In the genomic region with DNA sequence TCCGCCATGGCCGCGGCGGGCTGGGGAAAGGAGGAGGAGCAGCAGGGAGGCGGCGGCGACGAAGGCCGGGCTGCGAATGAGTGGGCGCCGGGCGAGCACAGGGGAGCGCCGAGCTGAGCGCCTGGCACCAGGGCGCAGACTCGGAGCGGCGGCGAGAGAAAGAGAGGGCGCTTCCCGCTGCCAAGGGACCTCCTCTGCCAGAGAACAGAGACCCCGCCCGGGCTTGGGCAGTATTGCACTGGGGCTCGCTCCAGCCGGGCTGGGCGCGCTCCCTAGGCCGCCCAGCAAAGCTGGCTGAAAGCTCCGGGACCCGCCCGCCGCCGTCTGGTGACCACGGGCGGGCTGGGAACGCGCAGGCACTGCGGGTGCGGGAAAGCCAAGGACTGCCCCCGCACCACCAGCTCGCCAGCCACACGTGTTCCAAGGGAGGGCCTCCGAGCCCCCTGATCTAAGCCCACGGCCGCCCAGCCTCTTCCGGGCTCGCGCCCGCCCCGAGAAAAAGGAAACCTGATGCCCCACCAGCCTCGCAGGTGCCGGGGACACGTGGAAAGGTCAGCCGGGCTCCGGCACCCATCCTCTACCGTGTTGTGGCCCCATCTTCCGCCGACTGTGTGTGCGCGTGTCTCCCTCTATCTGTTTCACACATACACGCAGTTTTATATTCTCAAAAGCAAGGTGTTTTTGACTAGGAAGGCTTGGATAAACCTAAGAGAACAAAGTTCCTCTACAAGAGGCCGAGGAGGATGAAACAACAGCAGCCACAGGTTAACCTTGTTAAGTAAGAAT, we compare ENCODE assay signal across 1 cellular context.
A peak's percentile ranks its signal among the peaks of the same experiment; 100 is the strongest.
TF ChIP-seq lines count a peak whose summit lies in the region.

CCDC6 (minus strand) TSS at position 140 of the 786 bp plus-strand sequence; CDS start at position 8, 132 bp downstream.

TF ChIP-seq in H1, 55 proteins besides CTCF, POLR2A, EP300 and RAD21 (continued from another document):
- peak; percentile 64; the same call in 1 of the 2 replicates for TF ChIP-seq EGR1 (IDR thresholded peaks at IDR 0.05; ENCODE audit: borderline replicate concordance, low read depth, low read length)
- TF ChIP-seq TEAD4 (IDR thresholded peaks at IDR 0.05; ENCODE audit: low read depth, low read length): no peak
- TF ChIP-seq ASH2L (IDR thresholded peaks at IDR 0.05; ENCODE audit: low read length): peak; percentile 78
- no peak for TF ChIP-seq FOSL1 (IDR thresholded peaks at IDR 0.05; ENCODE audit: insufficient read depth, low read depth, low read length)
- no peak for TF ChIP-seq SIRT6 (IDR thresholded peaks at IDR 0.05; ENCODE audit: low read length)
- peak; percentile 88 for TF ChIP-seq E2F6 (IDR thresholded peaks at IDR 0.05)
- no peak for TF ChIP-seq KDM1A (IDR thresholded peaks at IDR 0.05; ENCODE audit: borderline replicate concordance, low read length)
- TF ChIP-seq RXRA (IDR thresholded peaks at IDR 0.05; ENCODE audit: insufficient read depth, low read depth, low read length): no peak
- peak; percentile 88 for TF ChIP-seq TAF7 (optimal IDR thresholded peaks at IDR 0.05; ENCODE audit: borderline replicate concordance, low read depth, low read length)
- TF ChIP-seq POLR2AphosphoS5 (IDR thresholded peaks at IDR 0.05; ENCODE audit: low read depth, low read length): peak; percentile 59
- TF ChIP-seq SUZ12 (IDR thresholded peaks at IDR 0.05; ENCODE audit: low read length): no peak
- TF ChIP-seq SIN3A (conservative IDR thresholded peaks at IDR 0.05 in 1 of 2, IDR thresholded peaks at IDR 0.05 in 1 of 2; ENCODE audit: low read depth in 1 of 2, low read length in 2 of 2): peak in 1 of 2 experiments; percentile 63; a peak in 1 of 4 replicates
- peak; percentile 75 for TF ChIP-seq CTBP2 (IDR thresholded peaks at IDR 0.05; ENCODE audit: borderline replicate concordance, insufficient read depth, insufficient read length, low read length)
- no peak for TF ChIP-seq RFX5 (IDR thresholded peaks at IDR 0.05; ENCODE audit: borderline replicate concordance, low read depth, low read length)
- TF ChIP-seq BACH1 (IDR thresholded peaks at IDR 0.05; ENCODE audit: low read length): no peak
- TF ChIP-seq, protein P1, sequence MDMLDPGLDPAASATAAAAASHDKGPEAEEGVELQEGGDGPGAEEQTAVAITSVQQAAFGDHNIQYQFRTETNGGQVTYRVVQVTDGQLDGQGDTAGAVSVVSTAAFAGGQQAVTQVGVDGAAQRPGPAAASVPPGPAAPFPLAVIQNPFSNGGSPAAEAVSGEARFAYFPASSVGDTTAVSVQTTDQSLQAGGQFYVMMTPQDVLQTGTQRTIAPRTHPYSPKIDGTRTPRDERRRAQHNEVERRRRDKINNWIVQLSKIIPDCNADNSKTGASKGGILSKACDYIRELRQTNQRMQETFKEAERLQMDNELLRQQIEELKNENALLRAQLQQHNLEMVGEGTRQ (IDR thresholded peaks at IDR 0.05; ENCODE audit: low read length): peak; percentile 38; the same call in 1 of the 2 replicates
- no peak for TF ChIP-seq GABPA (IDR thresholded peaks at IDR 0.05; ENCODE audit: borderline replicate concordance, insufficient read depth, low read length)
- TF ChIP-seq HDAC2 (IDR thresholded peaks at IDR 0.05; ENCODE audit: borderline replicate concordance in 1 of 2, low read depth in 2 of 2, low read length in 2 of 2): peak in 1 of 2 experiments; percentile 94; a peak in 1 of 4 replicates
- TF ChIP-seq GTF2F1 (IDR thresholded peaks at IDR 0.05; ENCODE audit: borderline replicate concordance, low read depth, low read length): peak; percentile 55
- peak; percentile 81 for TF ChIP-seq YY1 (IDR thresholded peaks at IDR 0.05; ENCODE audit: low read depth, low read length)
- TF ChIP-seq NANOG (IDR thresholded peaks at IDR 0.05; ENCODE audit: insufficient read depth, low read depth, low read length, poor library complexity, severe bottlenecking): no peak
